23 cellular contexts compared by ENCODE assay signal in the genomic region with DNA sequence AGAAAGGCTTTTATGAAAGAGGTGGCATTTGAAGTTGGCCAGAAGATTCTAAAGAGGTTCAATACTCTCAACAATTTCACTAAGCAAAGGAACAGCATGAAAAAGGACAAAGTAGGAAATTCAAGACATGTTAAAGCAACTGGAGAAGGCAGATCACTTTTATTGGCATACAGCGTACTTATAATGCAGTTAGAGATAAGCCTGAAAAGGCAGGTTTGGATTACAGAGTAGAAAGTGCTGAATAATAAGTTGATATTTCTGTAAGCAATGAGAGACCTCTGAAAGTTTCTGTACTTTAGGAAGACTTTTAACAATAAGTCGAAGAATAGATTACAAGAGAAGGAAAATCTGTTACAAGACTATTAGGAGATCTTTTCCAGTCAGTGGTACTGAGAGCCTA.
"Had no signal": no experiment of that assay in that cellular context is flagged by ENCODE, and none has a peak within 500 bp of the region (broad histone marks: within the 10 kb centered on the region; RNA-seq: fewer than 3 reads in every experiment).

No MANE protein-coding gene starts in this region.

- ATAC-seq: natural killer cell; psoas muscle; right cardiac atrium; right lobe of liver; stimulated activated effector memory CD8-positive, alpha-beta T cell treated with anti-CD3 and anti-CD28 coated beads, Interleukin-12 subunit alpha, Interleukin-12 subunit beta, amount 100 ng/mL, for 72 hours; stimulated activated naive B cell treated with anti-CD40 and anti-IgM and Interleukin-4, amounts not matched to agents 10 μg/mL and 1 μg/mL and 100 μg/mL, for 72 hours had no signal

- H3K4me1 ChIP-seq: right lobe of liver had no signal

- H3K9me3 ChIP-seq: ovary, psoas muscle, right lobe of liver, sigmoid colon, stomach, thoracic aorta, thyroid gland, tibial nerve, upper lobe of left lung, vagina had no signal

- DNase-seq: natural killer cell; occipital lobe; ovary; posterior cingulate gyrus; psoas muscle; right cardiac atrium; right lobe of liver; sigmoid colon; small intestine; stimulated activated CD4-positive, alpha-beta T cell treated with anti-CD3 and anti-CD28 coated beads, Interleukin-1b, Interleukin-23, amount 100 ng/mL, for 48 hours; stimulated activated CD4-positive, alpha-beta T cell treated with anti-CD3 and anti-CD28 coated beads, Interleukin-4, amount 100 ng/mL, for 24 hours; stimulated activated naive B cell treated with anti-CD40 and anti-IgM and Interleukin-4, amounts not matched to agents 10 μg/mL and 1 μg/mL and 100 μg/mL, for 72 hours; stimulated activated naive CD4-positive, alpha-beta T cell treated with Interleukin-2 at 50 U/mL for 16 hours; stomach; thyroid gland; trophoblast cell; upper lobe of left lung had no signal

- H3K36me3 ChIP-seq: neural progenitor cell, ovary, right lobe of liver, sigmoid colon, stomach, thoracic aorta, thyroid gland, tibial nerve, upper lobe of left lung, vagina had no signal

- H3K27ac ChIP-seq: neural progenitor cell, ovary, parathyroid adenoma, psoas muscle, right lobe of liver, sigmoid colon, stomach, thyroid gland, tibial nerve, upper lobe of left lung, vagina had no signal

- H3K4me3 ChIP-seq: neural progenitor cell, ovary, psoas muscle, right lobe of liver, sigmoid colon, stomach, thoracic aorta, thyroid gland, tibial nerve, upper lobe of left lung, vagina had no signal
